In genomic region chr21:44810829-44811228, GRCh38 we compare ENCODE assay signal across 2 cellular contexts.
TF ChIP-seq lines count a peak whose summit lies in the region.

No MANE protein-coding gene starts in this region.

TF ChIP-seq in K562, 482 proteins besides CTCF, POLR2A, EP300 and RAD21 (continues in another document):
- TF ChIP-seq POLR2B (IDR thresholded peaks at IDR 0.05; ENCODE audit: low read depth, partially characterized antibody) (peak; percentile 43), THRB (CRISPR knock-in tag; conservative IDR thresholded peaks at IDR 0.05) (0 out of 2 replicates have a peak, but pooled peaks have one; percentile 39), NFATC3 (IDR thresholded peaks at IDR 0.05) (no peak), STAT5A (IDR thresholded peaks at IDR 0.05; ENCODE audit: borderline replicate concordance, low read length) (peak; percentile 39; the same call in 1 of the 2 replicates), HBP1 (CRISPR knock-in tag; IDR thresholded peaks at IDR 0.05) (0 out of 2 replicates have a peak, but pooled peaks have one; percentile 42), BCL6 (CRISPR knock-in tag; IDR thresholded peaks at IDR 0.05) (no peak), MLLT1 (IDR thresholded peaks at IDR 0.05) (0 out of 4 replicates have a peak, but pooled peaks of 1 of the 2 experiments have one; percentile 62), HLTF (IDR thresholded peaks at IDR 0.05) (no peak), SREBF1 (IDR thresholded peaks at IDR 0.05; ENCODE audit: borderline replicate concordance, low read depth, low read length) (no peak), MYNN (IDR thresholded peaks at IDR 0.05) (peak; percentile 84), MYNN (CRISPR knock-in tag; IDR thresholded peaks at IDR 0.05) (no peak), NFYB (IDR thresholded peaks at IDR 0.05; ENCODE audit: extremely low read depth, insufficient read length) (no peak), ZBTB43 (CRISPR knock-in tag; IDR thresholded peaks at IDR 0.05) (peak; percentile 75; the same call in 1 of the 2 replicates), MNT (conservative IDR thresholded peaks at IDR 0.05) (no peak), NCOA4 (IDR thresholded peaks at IDR 0.05; ENCODE audit: partially characterized antibody) (no peak), SMC3 (conservative IDR thresholded peaks at IDR 0.05; ENCODE audit: insufficient read depth, low read depth, low read length) (no peak), CEBPG (CRISPR knock-in tag; IDR thresholded peaks at IDR 0.05) (no peak), CEBPG (tag; conservative IDR thresholded peaks at IDR 0.05 in 1 of 2, IDR thresholded peaks at IDR 0.05 in 1 of 2) (no peak), OTX1 (CRISPR knock-in tag; IDR thresholded peaks at IDR 0.05) (peak; percentile 73; the same call in 1 of the 2 replicates), IRF2 (CRISPR knock-in tag; IDR thresholded peaks at IDR 0.05) (peak; percentile 47; the same call in 1 of the 2 replicates), ARID2 (IDR thresholded peaks at IDR 0.05) (peak; percentile 72; the same call in 1 of the 2 replicates), TRIM24 (IDR thresholded peaks at IDR 0.05) (peak in 1 of 2 experiments; percentile 51; a peak in 1 of 4 replicates), ZBTB26 (CRISPR knock-in tag; IDR thresholded peaks at IDR 0.05) (0 out of 2 replicates have a peak, but pooled peaks have one; percentile 47), ZNF77 (CRISPR knock-in tag; IDR thresholded peaks at IDR 0.05) (no peak), BRF1 (IDR thresholded peaks at IDR 0.05; ENCODE audit: borderline replicate concordance, extremely low read depth, insufficient read length) (no peak)

TF ChIP-seq in SK-N-SH treated with all-trans-retinoic acid at 6 μM for 48 hours, 23 proteins besides CTCF, POLR2A, EP300 and RAD21:
- TF ChIP-seq TCF4 (CRISPR knock-in tag; IDR thresholded peaks at IDR 0.05; ENCODE audit: borderline replicate concordance) (no peak), ZNF8 (CRISPR knock-in tag; IDR thresholded peaks at IDR 0.05) (no peak), ARNTL (CRISPR knock-in tag; IDR thresholded peaks at IDR 0.05; ENCODE audit: borderline replicate concordance, low read depth) (no peak), ZFP30 (CRISPR knock-in tag; IDR thresholded peaks at IDR 0.05) (no peak), CSRNP3 (CRISPR knock-in tag; IDR thresholded peaks at IDR 0.05) (no peak), GLIS3 (CRISPR knock-in tag; IDR thresholded peaks at IDR 0.05) (no peak), CSDC2 (CRISPR knock-in tag; IDR thresholded peaks at IDR 0.05) (no peak), ISL1 (CRISPR knock-in tag; IDR thresholded peaks at IDR 0.05) (no peak), ZC3H10 (CRISPR knock-in tag; IDR thresholded peaks at IDR 0.05) (no peak), POU6F1 (CRISPR knock-in tag; IDR thresholded peaks at IDR 0.05; ENCODE audit: borderline replicate concordance, low read depth) (no peak), RARB (CRISPR knock-in tag; IDR thresholded peaks at IDR 0.05) (no peak), BACH2 (CRISPR knock-in tag; IDR thresholded peaks at IDR 0.05; ENCODE audit: borderline replicate concordance) (no peak), CREB5 (CRISPR knock-in tag; IDR thresholded peaks at IDR 0.05; ENCODE audit: low read depth) (no peak), TOX (CRISPR knock-in tag; IDR thresholded peaks at IDR 0.05; ENCODE audit: borderline replicate concordance) (no peak), ESRRG (CRISPR knock-in tag; IDR thresholded peaks at IDR 0.05) (no peak), TSHZ2 (CRISPR knock-in tag; IDR thresholded peaks at IDR 0.05) (no peak), ZNF70 (CRISPR knock-in tag; IDR thresholded peaks at IDR 0.05) (no peak), PPARA (CRISPR knock-in tag; IDR thresholded peaks at IDR 0.05; ENCODE audit: borderline replicate concordance) (no peak), OSR1 (CRISPR knock-in tag; IDR thresholded peaks at IDR 0.05) (no peak)
